Comparison of ENCODE assay signal across 8 cellular contexts in the genomic region with DNA sequence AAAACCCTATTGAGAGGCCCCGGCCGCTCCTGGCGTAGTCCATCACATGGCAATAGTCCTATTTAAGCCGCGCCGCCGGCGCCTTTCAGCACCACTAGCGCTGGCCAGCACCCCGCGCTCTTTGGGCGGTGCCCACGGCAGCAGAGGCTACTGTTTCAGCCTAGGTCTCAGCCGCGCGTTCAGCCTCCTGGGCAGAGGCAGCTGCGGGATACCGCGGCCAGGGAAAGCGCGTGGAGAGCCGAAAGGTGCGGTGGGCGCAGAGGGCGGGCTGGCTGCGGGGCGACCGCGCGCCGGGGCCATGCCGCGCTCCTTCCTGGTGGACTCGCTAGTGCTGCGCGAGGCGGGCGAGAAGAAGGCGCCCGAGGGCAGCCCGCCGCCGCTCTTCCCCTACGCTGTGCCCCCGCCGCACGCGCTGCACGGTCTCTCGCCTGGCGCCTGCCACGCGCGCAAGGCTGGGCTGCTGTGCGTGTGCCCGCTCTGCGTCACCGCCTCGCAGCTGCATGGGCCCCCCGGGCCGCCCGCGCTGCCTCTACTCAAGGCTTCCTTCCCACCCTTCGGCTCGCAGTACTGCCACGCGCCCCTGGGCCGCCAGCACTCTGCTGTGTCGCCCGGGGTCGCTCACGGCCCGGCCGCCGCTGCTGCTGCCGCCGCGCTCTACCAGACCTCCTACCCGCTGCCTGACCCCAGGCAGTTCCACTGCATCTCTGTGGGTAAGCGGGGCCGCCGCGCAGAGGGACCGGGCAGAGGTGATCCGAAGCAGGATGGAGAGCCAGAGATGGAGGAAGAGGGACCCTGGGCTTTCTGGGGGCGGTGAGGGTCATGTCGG.
DNase-seq lines count a peak whose midpoint lies in the region; ATAC-seq and TF ChIP-seq lines count a peak whose summit lies in the region.

A gene (plus strand): TSS at position 91 of the 826 bp plus-strand sequence. CDS start 208 bp downstream, at position 299.

- TF ChIP-seq CTCF in choroid plexus epithelial cell (conservative IDR thresholded peaks at IDR 0.05; ENCODE audit: low read depth, low read length), result no peak

- ATAC-seq in HG03097 (IDR thresholded peaks at IDR 0.05; ENCODE audit: low FRiP score, unreplicated experiment) (no peak), GM21723 (IDR thresholded peaks at IDR 0.05; ENCODE audit: unreplicated experiment) (no peak)

- DNase-seq in DMS 273 (lab: John Stamatoyannopoulos, UW; ENCODE audit: unreplicated experiment), result peak; percentile 75
- no peak for DNase-seq in DMS 273 treated with DMSO at 0.1 percent for 48 hours (lab: John Stamatoyannopoulos, UW)
- peak in 3 of 5 donors; percentile 26 to 38 (median 37) for DNase-seq in T-helper 1 cell
- DNase-seq in choroid plexus epithelial cell (ENCODE audit: low read depth), result peak; percentile 80
- DNase-seq in left kidney (ENCODE audit: low read depth, low spot score), result peak; percentile 95
- peak; percentile 66 for DNase-seq in stimulated activated CD4-positive, alpha-beta T cell treated with anti-CD3 and anti-CD28 coated beads, Interleukin-15, amount 100 ng/mL, for 24 hours

- no peak within 1 kb of the TSS for H3K4me3 ChIP-seq in choroid plexus epithelial cell (ENCODE audit: low read depth, low read length)
